Comparison of ENCODE assay signal across 17 cellular contexts in the genomic region with DNA sequence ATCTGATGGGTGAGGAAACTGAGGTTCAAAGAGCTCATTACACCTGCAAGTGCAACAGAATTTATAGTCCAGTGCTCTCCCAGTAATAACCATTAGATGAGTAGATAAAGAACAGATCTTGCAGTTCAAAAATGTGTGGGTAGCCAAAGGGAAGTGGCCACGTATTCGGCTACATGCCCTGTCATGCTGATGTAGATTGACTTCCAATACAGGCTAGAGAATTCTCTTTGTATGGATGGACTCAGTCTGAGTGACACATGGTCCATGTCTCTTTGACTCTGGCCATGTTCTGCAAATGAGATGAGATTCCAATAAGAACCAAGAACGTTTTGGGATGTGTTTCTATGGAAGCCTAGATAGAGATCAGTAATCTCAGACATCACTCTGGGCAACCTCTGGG.
DNase-seq lines count a peak whose midpoint lies in the region; ATAC-seq, FAIRE-seq and TF ChIP-seq lines count a peak whose summit lies in the region.
"Had no signal": no experiment of that assay in that cellular context is flagged by ENCODE, and none has a peak within 500 bp of the region (broad histone marks: within the 10 kb centered on the region; RNA-seq: fewer than 3 reads in every experiment).

No MANE protein-coding gene starts in this region.

- H3K36me3 ChIP-seq in DND-41 (ENCODE audit: insufficient read depth, low read length) (no peaks in the 10 kb centered on the region), psoas muscle (ENCODE audit: insufficient read depth in 1 of 2, low read depth in 1 of 2) (no peaks in the 10 kb centered on the region), pancreas (no peaks in the 10 kb centered on the region), osteoblast (ENCODE audit: insufficient read depth, low read length) (no peaks in the 10 kb centered on the region)
- H3K36me3 ChIP-seq: SJSA1 had no signal

- TF ChIP-seq POLR2A in Raji (IDR thresholded peaks at IDR 0.05; ENCODE audit: insufficient read depth, low read depth, low read length), result peak; percentile 37; the same call in 1 of the 2 replicates

- peak; percentile 41 for DNase-seq in NOMO-1 treated with DMSO at 0.1 percent for 48 hours (lab: John Stamatoyannopoulos, UW; ENCODE audit: unreplicated experiment)
- no peak for DNase-seq in NOMO-1 treated with dmso at 0.1 percent for 144 hours (lab: John Stamatoyannopoulos, UW; ENCODE audit: unreplicated experiment)
- no peak for DNase-seq in DND-41
- DNase-seq in psoas muscle, result no peak
- DNase-seq in NCI-H187 treated with DMSO at 0.1 percent for 48 hours (lab: John Stamatoyannopoulos, UW), result no peak
- no peak for DNase-seq in pancreas
- no peak for DNase-seq in osteoblast (ENCODE audit: insufficient read length, low spot score, missing footprints)
- DNase-seq: CD4-positive, CD25-positive, alpha-beta regulatory T cell; DMS53; NCI-H1092; NCI-H1930; NCI-H82; OCI-M1; RPMI8226 had no signal

- TF ChIP-seq CTCF in DND-41 (IDR thresholded peaks at IDR 0.05; ENCODE audit: borderline replicate concordance, extremely low read depth, low read length, poor library complexity, severe bottlenecking) (no peak), psoas muscle (IDR thresholded peaks at IDR 0.05) (no peak), pancreas (IDR thresholded peaks at IDR 0.05) (no peak), osteoblast (IDR thresholded peaks at IDR 0.05; ENCODE audit: extremely low read depth, low read depth, low read length) (no peak)

- H3K9ac ChIP-seq in DND-41 (ENCODE audit: low read depth, low read length), result no peak overlapping the region

- H3K4me3 ChIP-seq in DND-41 (ENCODE audit: low read depth in 1 of 2, low read length in 2 of 2) (no peak overlapping the region), psoas muscle (no peak overlapping the region), pancreas (no peak overlapping the region), osteoblast (ENCODE audit: insufficient read depth, low read length) (no peak overlapping the region)
- H3K4me3 ChIP-seq: SJSA1 had no signal

- H3K79me2 ChIP-seq in DND-41 (ENCODE audit: insufficient read depth, low read length), result no peaks in the 10 kb centered on the region
- H3K79me2 ChIP-seq in osteoblast (ENCODE audit: insufficient read depth, low read length), result no peaks in the 10 kb centered on the region

- H3K4me1 ChIP-seq in DND-41 (ENCODE audit: insufficient read depth, low read length), result peaks cover 54% of the 10 kb centered on the region
- H3K4me1 ChIP-seq in psoas muscle, result peaks cover 29% of the 10 kb centered on the region
- H3K4me1 ChIP-seq in pancreas, result peaks cover 5 to 7% (median 6%) of the 10 kb centered on the region in 3 donors
- H3K4me1 ChIP-seq in osteoblast (ENCODE audit: insufficient read depth, low read length), result peaks cover 13% of the 10 kb centered on the region
- H3K4me1 ChIP-seq: SJSA1 had no signal

- peak overlapping the region; percentile 23; the same call in 1 of the 2 replicates for H3K27ac ChIP-seq in DND-41 (ENCODE audit: low read length)
- peak overlapping the region; percentile 23 for H3K27ac ChIP-seq in psoas muscle
- no peak overlapping the region for H3K27ac ChIP-seq in pancreas
- no peak overlapping the region for H3K27ac ChIP-seq in osteoblast (ENCODE audit: low read depth, low read length)
- H3K27ac ChIP-seq: SJSA1 had no signal

- FAIRE-seq in pancreas (lab: Jason Lieb, UNC), result no peak
- FAIRE-seq: GM12892 had no signal

- no peak for ATAC-seq in DND-41 (ENCODE audit: insufficient read depth, low read depth)
- ATAC-seq in psoas muscle, result no peak
- no peak for ATAC-seq in pancreas

- WGBS in psoas muscle, 3 donors, result 68 to 77% (median 70%) methylated on average over 3 of the region's 3 CpGs
- 78 to 89% methylated on average over 3 of the region's 3 CpGs for WGBS in pancreas, 2 donors

- H2AFZ ChIP-seq in DND-41 (ENCODE audit: low read depth, low read length) (no peak overlapping the region), osteoblast (ENCODE audit: low read length) (no peak overlapping the region)

- H3K4me2 ChIP-seq in DND-41 (ENCODE audit: insufficient read depth, low read length) (no peak overlapping the region), osteoblast (ENCODE audit: insufficient read depth, low read length) (no peak overlapping the region)

- H3K9me3 ChIP-seq in DND-41 (ENCODE audit: insufficient read depth, low read length, severe bottlenecking), result no peaks in the 10 kb centered on the region
- no peaks in the 10 kb centered on the region for H3K9me3 ChIP-seq in psoas muscle
- no peaks in the 10 kb centered on the region for H3K9me3 ChIP-seq in pancreas
- H3K9me3 ChIP-seq in osteoblast (ENCODE audit: low read depth, low read length), result no peaks in the 10 kb centered on the region
- H3K9me3 ChIP-seq: SJSA1 had no signal

- no peaks in the 10 kb centered on the region for H3K27me3 ChIP-seq in DND-41 (ENCODE audit: insufficient read depth, low read length, poor library complexity)
- H3K27me3 ChIP-seq in psoas muscle (ENCODE audit: insufficient read depth in 3 of 3, low read length in 2 of 3), result no peaks in the 10 kb centered on the region
- no peaks in the 10 kb centered on the region for H3K27me3 ChIP-seq in pancreas
- no peaks in the 10 kb centered on the region for H3K27me3 ChIP-seq in osteoblast (ENCODE audit: insufficient read depth, low read length)
- H3K27me3 ChIP-seq: SJSA1 had no signal

- intact Hi-C loops in psoas muscle (cut with DNase I), result loop anchor here in 1 of 2 donors (10.0 kb wide), 1 partner anchor 379 kb away; no protein-coding TSS in a partner anchor
- intact Hi-C loops in pancreas (cut with DNase I), result no loop called here

- H4K20me1 ChIP-seq in DND-41 (ENCODE audit: insufficient read depth, low read length) (no peaks in the 10 kb centered on the region), osteoblast (ENCODE audit: insufficient read depth, low read length) (no peaks in the 10 kb centered on the region)

Comparison
In these comparisons a context has a peak if more than half of its experiments do, and no peak if none do; other contexts are left out.
1. H3K27ac ChIP-seq: peak in DND-41 (single experiment) and psoas muscle (single experiment); none in pancreas (0 of 4) and osteoblast (single experiment).